Comparison of ENCODE assay signal across 10 cellular contexts in genomic region chr10:117728087-117728486, GRCh38.
"Had no signal": no experiment of that assay in that cellular context is flagged by ENCODE, and none has a peak within 500 bp of the region (broad histone marks: within the 10 kb centered on the region; RNA-seq: fewer than 3 reads in every experiment).

No MANE protein-coding gene starts in this region.

- DNase-seq: GM23248, GOT3, H7, H9, HCEC 1CT, HFFc6 had no signal

- H2AFZ ChIP-seq: GM23248 had no signal

- H3K4me3 ChIP-seq: GM23248, HAP-1 had no signal

- H3K9me3 Mint-ChIP-seq: H9 had no signal

- H3K9ac ChIP-seq: GM23248 had no signal

- H3K4me3 Mint-ChIP-seq: H9, HFFc6 had no signal

- H3K27ac Mint-ChIP-seq: H9, HFFc6 had no signal

- H3K9me3 ChIP-seq: HAP-1 had no signal

- FAIRE-seq: H1, H54 had no signal

- H3K36me3 ChIP-seq: HAP-1 had no signal

- ATAC-seq: HCT116 had no signal

- H3K27ac ChIP-seq: GM23248 had no signal
